11 cellular contexts compared by ENCODE assay signal in the genomic region with DNA sequence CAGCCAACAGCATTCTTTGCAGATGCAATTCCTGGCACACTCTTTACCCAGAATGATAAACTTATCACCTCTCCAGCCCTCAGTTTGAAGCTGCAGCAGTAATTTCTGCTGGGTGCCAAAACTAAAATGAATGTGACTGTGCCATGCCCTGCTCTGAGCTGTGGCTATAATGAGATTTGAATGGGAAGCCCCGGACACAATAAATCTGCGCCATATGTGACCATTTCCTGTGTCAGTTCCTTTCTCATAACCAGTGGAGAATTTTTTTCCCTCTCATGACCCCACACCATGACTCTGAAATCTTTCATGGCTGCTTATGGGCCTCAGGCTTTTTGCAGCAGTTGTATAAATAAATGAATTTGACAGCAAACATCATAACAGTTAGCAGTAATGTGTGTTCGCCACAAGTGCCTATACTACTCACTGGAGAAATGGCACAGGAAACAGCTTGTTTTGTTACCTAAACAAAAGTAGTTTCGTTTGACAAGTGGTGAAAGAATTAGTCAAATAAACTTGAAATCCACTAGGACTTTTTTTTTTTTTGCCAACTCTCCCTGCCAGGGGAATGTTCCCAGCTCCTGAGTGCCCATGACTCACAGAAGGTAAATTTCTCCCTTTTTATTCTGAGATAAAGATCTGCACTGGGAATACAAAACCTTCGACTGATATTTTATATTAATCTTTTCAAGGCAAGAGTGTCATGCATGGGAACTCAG.
DNase-seq lines count a peak whose midpoint lies in the region; ATAC-seq, FAIRE-seq and TF ChIP-seq lines count a peak whose summit lies in the region.
"Had no signal": no experiment of that assay in that cellular context is flagged by ENCODE, and none has a peak within 500 bp of the region (broad histone marks: within the 10 kb centered on the region; RNA-seq: fewer than 3 reads in every experiment).

No MANE protein-coding gene starts in this region.

- POLR2A ChIA-PET in GM12878 (lab: Charles Lee): interaction anchor here (0.6 kb wide), 1 partner anchor 80 kb away, joined by 3 read pairs; no protein-coding TSS in a partner anchor

- in situ Hi-C loops in GM12878 (cut with MboI): no loop called here

- peak; percentile 78 for ATAC-seq in GM19452 (IDR thresholded peaks at IDR 0.05; ENCODE audit: unreplicated experiment)
- ATAC-seq in HG03103 (IDR thresholded peaks at IDR 0.05; ENCODE audit: low read depth, unreplicated experiment): peak; percentile 70
- peak; percentile 92 for ATAC-seq in GM12878

- no peaks in the 10 kb centered on the region for H3K79me2 ChIP-seq in GM12878 (ENCODE audit: control insufficient read depth, insufficient read depth, low read length)

- no peak for FAIRE-seq in GM12878 (lab: Jason Lieb, UNC)

- intact Hi-C loops in GM12878 (cut with micrococcal nuclease; ENCODE audit: unreplicated experiment): no loop called here

- DNase-seq in DMS153 (lab: John Stamatoyannopoulos, UW) (peak; percentile 57), GM12878 (ENCODE audit: low read depth, low spot score) (peak; percentile 19), NCI-H1436 treated with DMSO at 0.1 percent for 48 hours (lab: John Stamatoyannopoulos, UW) (no peak), DMS79 (lab: John Stamatoyannopoulos, UW) (no peak), cortex of kidney (lab: John Stamatoyannopoulos, UW) (no peak), WERI-Rb-1 (no peak)
- DNase-seq: activated naive CD8-positive, alpha-beta T cell treated with anti-CD3 and anti-CD28 coated beads for 36 hours; GM23248; NCI-H1048 had no signal

- H3K9me3 ChIP-seq in GM12878 (replicated peaks; ENCODE audit: control insufficient read depth, insufficient read depth, low read length) (no peaks in the 10 kb centered on the region), WERI-Rb-1 (ENCODE audit: severe bottlenecking) (no peaks in the 10 kb centered on the region)

- H2AFZ ChIP-seq in GM12878 (ENCODE audit: control insufficient read depth, low read depth, low read length): no peak overlapping the region
- H2AFZ ChIP-seq: GM23248 had no signal

- H3K36me3 ChIP-seq in GM12878 (ENCODE audit: control insufficient read depth in 2 of 2, insufficient read depth in 2 of 2, low read length in 1 of 2) (no peaks in the 10 kb centered on the region), WERI-Rb-1 (no peaks in the 10 kb centered on the region)

- H3K9ac ChIP-seq in GM12878 (ENCODE audit: control insufficient read depth, insufficient read depth, low read length): no peak overlapping the region
- H3K9ac ChIP-seq: GM23248 had no signal

- no peak for TF ChIP-seq POLR2A in GM12878 (IDR thresholded peaks at IDR 0.05; ENCODE audit: low read depth, low read length)

- no TSS peak for BruUV-seq in GM12878 (replicated peaks; lab: Mats Ljungman, UMichigan)

- H3K27me3 ChIP-seq in GM12878 (replicated peaks in 1 of 2; ENCODE audit: control insufficient read depth in 2 of 2, insufficient read depth in 2 of 2, low read length in 1 of 2) (no peaks in the 10 kb centered on the region), WERI-Rb-1 (ENCODE audit: insufficient read depth, low read depth, severe bottlenecking) (no peaks in the 10 kb centered on the region)

- H3K27ac ChIP-seq in GM12878 (ENCODE audit: control insufficient read depth, insufficient read depth) (no peak overlapping the region), WERI-Rb-1 (no peak overlapping the region)
- H3K27ac ChIP-seq: GM23248 had no signal

- no peak for TF ChIP-seq CTCF in GM12878 (IDR thresholded peaks at IDR 0.05 in 2 of 3, conservative IDR thresholded peaks at IDR 0.05 in 1 of 3; ENCODE audit: control insufficient read depth in 2 of 3, extremely low read depth in 1 of 3, insufficient read depth in 1 of 3, low read depth in 3 of 3, low read length in 3 of 3)
- no peak for TF ChIP-seq CTCF in WERI-Rb-1 (IDR thresholded peaks at IDR 0.05; ENCODE audit: low read depth, low read length)

- 18% methylated on average over 5 of the region's 5 CpGs for WGBS in GM12878 (ENCODE audit: insufficient coverage, insufficient replicate concordance, low lambda C conversion rate, missing lambda C conversion rate)

- H3K4me1 ChIP-seq in GM12878 (ENCODE audit: control insufficient read depth, insufficient read depth, low read length): no peaks in the 10 kb centered on the region

- 0 out of 2 replicates have a peak overlapping the region, but pooled peaks have one; percentile 26 for H3K4me3 ChIP-seq in GM12878
- no peak overlapping the region for H3K4me3 ChIP-seq in WERI-Rb-1 (ENCODE audit: low read depth, low read length)
- H3K4me3 ChIP-seq: GM23248 had no signal

- H3K4me2 ChIP-seq in GM12878 (ENCODE audit: control insufficient read depth, insufficient read depth): no peak overlapping the region

- no peaks in the 10 kb centered on the region for H4K20me1 ChIP-seq in GM12878 (ENCODE audit: control insufficient read depth, insufficient read depth)

- TF ChIP-seq RAD21 in GM12878 (IDR thresholded peaks at IDR 0.05; ENCODE audit: insufficient read depth, low read depth, low read length): no peak

- no peak for TF ChIP-seq EP300 in GM12878 (IDR thresholded peaks at IDR 0.05; ENCODE audit: borderline replicate concordance in 1 of 2, control insufficient read depth in 1 of 2, low read depth in 2 of 2, low read length in 2 of 2)

- RAD21 ChIA-PET in GM12878 (lab: Charles Lee; ENCODE audit: unreplicated experiment): no interaction called here

- CTCF ChIA-PET in GM12878 (lab: Yijun Ruan, JAX): interaction anchor here (0.6 to 0.8 kb wide), 2 partner anchors 127 to 218 kb away, joined by 3 read pairs; no protein-coding TSS in a partner anchor

- SMC1A ChIA-PET in GM12878 (lab: Charles Lee; ENCODE audit: uncharacterized antibody, unreplicated experiment): interaction anchor here (0.6 to 1.4 kb wide), 6 partner anchors 13 to 554 kb away, joined by 3 to 4 read pairs (median 3); no protein-coding TSS in a partner anchor

TF ChIP-seq in GM12878, 131 proteins besides CTCF, POLR2A, EP300 and RAD21 (continues in another document):
- TF ChIP-seq REST (IDR thresholded peaks at IDR 0.05; ENCODE audit: low read depth, low read length) (no peak), STAT1 (conservative IDR thresholded peaks at IDR 0.05) (no peak), MEF2A (IDR thresholded peaks at IDR 0.05; ENCODE audit: insufficient read depth, low read depth, low read length) (no peak), CEBPB (IDR thresholded peaks at IDR 0.05; ENCODE audit: borderline replicate concordance in 1 of 2, low read depth in 2 of 2, low read length in 2 of 2) (no peak)
- TF ChIP-seq, protein P1, sequence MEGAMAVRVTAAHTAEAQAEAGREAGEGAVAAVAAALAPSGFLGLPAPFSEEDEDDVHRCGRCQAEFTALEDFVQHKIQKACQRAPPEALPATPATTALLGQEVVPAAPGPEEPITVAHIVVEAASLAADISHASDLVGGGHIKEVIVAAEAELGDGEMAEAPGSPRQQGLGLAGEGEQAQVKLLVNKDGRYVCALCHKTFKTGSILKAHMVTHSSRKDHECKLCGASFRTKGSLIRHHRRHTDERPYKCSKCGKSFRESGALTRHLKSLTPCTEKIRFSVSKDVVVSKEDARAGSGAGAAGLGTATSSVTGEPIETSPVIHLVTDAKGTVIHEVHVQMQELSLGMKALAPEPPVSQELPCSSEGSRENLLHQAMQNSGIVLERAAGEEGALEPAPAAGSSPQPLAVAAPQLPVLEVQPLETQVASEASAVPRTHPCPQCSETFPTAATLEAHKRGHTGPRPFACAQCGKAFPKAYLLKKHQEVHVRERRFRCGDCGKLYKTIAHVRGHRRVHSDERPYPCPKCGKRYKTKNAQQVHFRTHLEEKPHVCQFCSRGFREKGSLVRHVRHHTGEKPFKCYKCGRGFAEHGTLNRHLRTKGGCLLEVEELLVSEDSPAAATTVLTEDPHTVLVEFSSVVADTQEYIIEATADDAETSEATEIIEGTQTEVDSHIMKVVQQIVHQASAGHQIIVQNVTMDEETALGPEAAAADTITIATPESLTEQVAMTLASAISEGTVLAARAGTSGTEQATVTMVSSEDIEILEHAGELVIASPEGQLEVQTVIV (IDR thresholded peaks at IDR 0.05; ENCODE audit: borderline replicate concordance, partially characterized antibody): no peak

Comparison
In these comparisons a context has a peak if more than half of its experiments do, and no peak if none do; other contexts are left out.
1. DNase-seq: peak in DMS153 (single experiment) and GM12878 (single experiment); none in NCI-H1436 treated with DMSO at 0.1 percent for 48 hours (single experiment), DMS79 (single experiment), cortex of kidney (single experiment) and WERI-Rb-1 (single experiment).
2. Peak in every context shown above with its lines, with median percentiles within 50 percentile points of each other: ATAC-seq.